ENCODE assay signal across 28 cellular contexts in the genomic region with DNA sequence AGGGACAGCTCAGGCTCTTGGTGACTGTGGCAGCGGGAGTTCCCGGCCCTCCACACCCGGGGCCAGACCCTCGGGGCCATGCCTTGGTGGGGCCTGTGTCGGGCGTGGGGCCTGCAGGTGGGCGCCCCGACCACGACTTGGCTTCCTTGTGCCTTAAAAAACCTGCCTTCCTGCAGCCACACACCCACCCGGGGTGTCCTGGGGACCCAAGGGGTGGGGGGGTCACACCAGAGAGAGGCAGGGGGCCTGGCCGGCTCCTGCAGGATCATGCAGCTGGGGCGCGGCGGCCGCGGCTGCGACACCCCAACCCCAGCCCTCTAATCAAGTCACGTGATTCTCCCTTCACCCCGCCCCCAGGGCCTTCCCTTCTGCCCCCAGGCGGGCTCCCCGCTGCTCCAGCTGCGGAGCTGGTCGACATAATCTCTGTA. TPM values are rescaled to one million over a fixed set of nuclear protein-coding genes. Genes with fewer than 3 reads are reported as not detected.
DNase-seq lines count a peak whose midpoint lies in the region; ATAC-seq, FAIRE-seq and TF ChIP-seq lines count a peak whose summit lies in the region.
"Had no signal": no experiment of that assay in that cellular context is flagged by ENCODE, and none has a peak within 500 bp of the region (broad histone marks: within the 10 kb centered on the region; RNA-seq: fewer than 3 reads in every experiment).

No MANE protein-coding gene starts in this region.

- 97% methylated on average over 12 of the region's 23 CpGs for WGBS in K562 (ENCODE audit: insufficient coverage, low coverage, missing lambda C conversion rate)

- no peak overlapping the region for H2AFZ ChIP-seq in HCT116 (ENCODE audit: low read depth, low read length, poor library complexity, severe bottlenecking)
- no peak overlapping the region for H2AFZ ChIP-seq in K562 (ENCODE audit: low read depth, low read length)
- H2AFZ ChIP-seq in neural cell (ENCODE audit: low read depth, low read length): no peak overlapping the region
- H2AFZ ChIP-seq: hepatocyte, parathyroid adenoma had no signal

- BruUV-seq in HCT116 (replicated peaks; lab: Mats Ljungman, UMichigan) (no TSS peak), K562 (replicated peaks; lab: Mats Ljungman, UMichigan) (no TSS peak)

- peak; percentile 14 for DNase-seq in AG08396 (ENCODE audit: low spot score)
- no peak for DNase-seq in HCT116 (ENCODE audit: low read depth, low spot score)
- DNase-seq in K562 (ENCODE audit: extremely low read depth in 1 of 4, low spot score in 3 of 4): peak in 2 of 4 experiments; percentile 36 to 40
- no peak for DNase-seq in NCI-H146 treated with DMSO at 0.1 percent for 48 hours (lab: John Stamatoyannopoulos, UW; ENCODE audit: unreplicated experiment)
- DNase-seq: activated CD4-positive, alpha-beta T cell treated with anti-CD3 and anti-CD28 coated beads, Interleukin-2, amount 10 ng/mL, durations not matched to agents 24 days and 14 days; activated CD8-positive, alpha-beta memory T cell treated with anti-CD3 and anti-CD28 coated beads, Interleukin-2, amount 50 U/mL, for 4 hours; activated effector memory CD4-positive, alpha-beta T cell treated with Interleukin-2 at 50 U/mL for 16 hours; DMS153; GF-D8; NCI-H1417 treated with DMSO at 0.1 percent for 48 hours; NCI-H526; SHP77; sigmoid colon; T-helper 1 cell had no signal

- no peak overlapping the region for H3K4me3 ChIP-seq in HCT116 (replicated peaks in 1 of 2; ENCODE audit: low read depth in 1 of 2, low read length in 2 of 2)
- H3K4me3 ChIP-seq in K562: no peak overlapping the region
- no peak overlapping the region for H3K4me3 ChIP-seq in neural cell (ENCODE audit: low read length)
- H3K4me3 ChIP-seq: hepatocyte, lung, sigmoid colon, suprapubic skin had no signal

- ATAC-seq in HCT116 (no peak), K562 (peak; percentile 9; the same call in 2 of the 3 replicates), HG03442 (IDR thresholded peaks at IDR 0.05; ENCODE audit: unreplicated experiment) (no peak), GM21717 (IDR thresholded peaks at IDR 0.05; ENCODE audit: unreplicated experiment) (no peak), HG03432 (IDR thresholded peaks at IDR 0.05; ENCODE audit: unreplicated experiment) (no peak)

- H3K36me3 ChIP-seq in HCT116 (ENCODE audit: control insufficient read depth in 1 of 2, insufficient read depth in 2 of 2, low read length in 2 of 2): peaks cover 38 to 52% of the 10 kb centered on the region in 2 experiments; a peak in 3 of 4 replicates
- H3K36me3 ChIP-seq in K562 (ENCODE audit: control insufficient read depth, insufficient read depth, low read length): peaks cover 91% of the 10 kb centered on the region
- no peaks in the 10 kb centered on the region for H3K36me3 ChIP-seq in neural cell (ENCODE audit: insufficient read depth, low read length)

- intact Hi-C loops in HCT116 (cut with micrococcal nuclease) (no loop called here), K562 (cut with micrococcal nuclease) (no loop called here)

- RAD21 ChIA-PET in HCT116 (lab: Charles Lee; ENCODE audit: low non-redundant PET in 1 of 2, low total read pairs in 2 of 2, uncharacterized antibody in 2 of 2, unreplicated experiment in 2 of 2): no interaction called here

- H3K27ac ChIP-seq in HCT116 (ENCODE audit: low read depth, low read length): 0 out of 2 replicates have a peak overlapping the region, but pooled peaks have one; percentile 3
- H3K27ac ChIP-seq in K562 (ENCODE audit: extremely low read depth, low read depth, low read length): no peak overlapping the region
- no peak overlapping the region for H3K27ac ChIP-seq in neural cell (ENCODE audit: low read length)
- H3K27ac ChIP-seq: epithelial cell of prostate, hepatocyte, parathyroid adenoma, sigmoid colon, suprapubic skin had no signal

- in situ Hi-C loops in K562 (cut with MboI): no loop called here

- H3K4me1 ChIP-seq in HCT116 (ENCODE audit: control insufficient read depth in 1 of 2, insufficient read depth in 2 of 2, low read length in 2 of 2) (no peaks in the 10 kb centered on the region), K562 (replicated peaks in 1 of 2; ENCODE audit: control insufficient read depth in 2 of 2, insufficient read depth in 2 of 2, low read length in 2 of 2) (peaks cover 0 to 44% of the 10 kb centered on the region in 2 experiments; a peak in 2 of 5 replicates)
- H3K4me1 ChIP-seq: parathyroid adenoma, sigmoid colon, suprapubic skin had no signal

- no peaks in the 10 kb centered on the region for H3K9me2 ChIP-seq in HCT116 (ENCODE audit: insufficient read depth)
- no peaks in the 10 kb centered on the region for H3K9me2 ChIP-seq in neural cell (ENCODE audit: insufficient read depth, low read length)

- POLR2A ChIA-PET in HCT116 (lab: Charles Lee) (no interaction called here), K562 (lab: Yijun Ruan, JAX) (interaction anchor here (1.2 to 3.0 kb wide), 3 partner anchors 8 to 12 kb away, joined by 3 to 20 read pairs (median 8); no protein-coding TSS in a partner anchor)

- no peaks in the 10 kb centered on the region for H3K27me3 ChIP-seq in HCT116 (ENCODE audit: insufficient read depth, low read length)
- no peaks in the 10 kb centered on the region for H3K27me3 ChIP-seq in K562 (ENCODE audit: control insufficient read depth in 2 of 2, insufficient read depth in 2 of 2, low read length in 2 of 2)
- H3K27me3 ChIP-seq in neural cell (ENCODE audit: insufficient read depth, low read depth, low read length): no peaks in the 10 kb centered on the region
- H3K27me3 ChIP-seq: hepatocyte, sigmoid colon, suprapubic skin had no signal

- CTCF ChIA-PET in HCT116 (lab: Charles Lee) (no interaction called here), K562 (lab: Yijun Ruan, JAX; ENCODE audit: low intra/inter-chr PET ratio) (no interaction called here)

- H4K20me1 ChIP-seq in HCT116 (ENCODE audit: insufficient read depth) (peaks cover 17% of the 10 kb centered on the region; the same call in 1 of the 2 replicates), K562 (replicated peaks; ENCODE audit: control insufficient read depth, insufficient read depth, low read length) (no peaks in the 10 kb centered on the region), neural cell (ENCODE audit: insufficient read depth) (peaks cover 11% of the 10 kb centered on the region)

- H3K4me2 ChIP-seq in HCT116 (ENCODE audit: low read length): no peak overlapping the region
- H3K4me2 ChIP-seq in K562 (ENCODE audit: insufficient read depth, low read length): no peak overlapping the region
- H3K4me2 ChIP-seq in neural cell (ENCODE audit: low read length): no peak overlapping the region
- H3K4me2 ChIP-seq: hepatocyte had no signal

- H3K79me2 ChIP-seq in HCT116 (ENCODE audit: insufficient read depth, low read length) (peaks cover 55% of the 10 kb centered on the region), K562 (ENCODE audit: control insufficient read depth, insufficient read depth, low read length) (peaks cover 31% of the 10 kb centered on the region), neural cell (replicated peaks; ENCODE audit: insufficient read depth, low read length) (no peaks in the 10 kb centered on the region)

- no peaks in the 10 kb centered on the region for H3K9me1 ChIP-seq in K562 (ENCODE audit: control insufficient read depth, insufficient read depth, low read length)

- H3K9ac ChIP-seq in HCT116 (ENCODE audit: low read length): no peak overlapping the region
- no peak overlapping the region for H3K9ac ChIP-seq in K562 (ENCODE audit: insufficient read depth in 1 of 2, low read depth in 2 of 2, low read length in 2 of 2)
- H3K9ac ChIP-seq in neural cell (ENCODE audit: low read length): no peak overlapping the region
- H3K9ac ChIP-seq: parathyroid adenoma had no signal

- TF ChIP-seq CTCF in HCT116 (IDR thresholded peaks at IDR 0.05 in 2 of 3, conservative IDR thresholded peaks at IDR 0.05 in 1 of 3; ENCODE audit: borderline replicate concordance in 1 of 3, insufficient read depth in 1 of 3, low read depth in 2 of 3, low read length in 2 of 3): no peak
- no peak for TF ChIP-seq CTCF in K562 (IDR thresholded peaks at IDR 0.05 in 2 of 3, conservative IDR thresholded peaks at IDR 0.05 in 1 of 3; ENCODE audit: insufficient read depth in 2 of 3, low read depth in 1 of 3, low read length in 3 of 3)
- no peak for TF ChIP-seq CTCF in neural cell (IDR thresholded peaks at IDR 0.05; ENCODE audit: poor library complexity, severe bottlenecking)

- TF ChIP-seq RAD21 in HCT116 (IDR thresholded peaks at IDR 0.05; ENCODE audit: low read depth) (no peak), K562 (CRISPR knock-in tag; conservative IDR thresholded peaks at IDR 0.05 in 1 of 2, IDR thresholded peaks at IDR 0.05 in 1 of 2) (no peak), neural cell (conservative IDR thresholded peaks at IDR 0.05) (no peak)

- TF ChIP-seq EP300 in K562 (IDR thresholded peaks at IDR 0.05; ENCODE audit: low read length) (no peak), neural cell (conservative IDR thresholded peaks at IDR 0.05; ENCODE audit: poor library complexity, severe bottlenecking) (no peak)

- H3F3A ChIP-seq in neural cell (ENCODE audit: insufficient read depth, low read length, poor library complexity, severe bottlenecking): no peaks in the 10 kb centered on the region

- H3K9me3 ChIP-seq in HCT116 (ENCODE audit: control insufficient read depth in 1 of 2, insufficient read depth in 1 of 2, low read depth in 1 of 2, low read length in 2 of 2): no peaks in the 10 kb centered on the region
- peaks cover 3% of the 10 kb centered on the region for H3K9me3 ChIP-seq in K562 (replicated peaks; ENCODE audit: control insufficient read depth, insufficient read depth, low read depth, low read length)
- no peaks in the 10 kb centered on the region for H3K9me3 ChIP-seq in neural cell (ENCODE audit: low read length)
- H3K9me3 ChIP-seq: sigmoid colon, suprapubic skin had no signal

- TF ChIP-seq POLR2A in HCT116 (IDR thresholded peaks at IDR 0.05; ENCODE audit: borderline replicate concordance, extremely low read depth, insufficient read depth, insufficient read length): no peak
- TF ChIP-seq POLR2A in K562 (conservative IDR thresholded peaks at IDR 0.05): 0 out of 2 replicates have a peak, but pooled peaks have one; percentile 24

- FAIRE-seq in K562 (lab: Jason Lieb, UNC): no peak
- FAIRE-seq: H54 had no signal

RNA-seq across cellular contexts. Expression of a gene that starts 10.7 kb away (rescaled TPM):
- total RNA-seq in HCT116 (2021; ENCODE audit: unreplicated experiment): 0.27 TPM
- 0.05 and 0.10 TPM in 2 replicates for polyA plus RNA-seq in HCT116 (2012)
- 6.7 and 37.1 TPM in 2 replicates for total RNA-seq in K562 (2011; cell fraction: chromatin; rRNA removed; ENCODE audit: low replicate concordance)
- 62.2 and 83.4 TPM in 2 replicates for total RNA-seq in K562 (2011; cell fraction: nucleolus; rRNA removed)
- 28.0 and 30.4 TPM in 2 replicates for total RNA-seq in K562 (2011; cell fraction: nucleoplasm; rRNA removed)
- total RNA-seq in K562 (2014; rRNA removed): 28.6 and 30.5 TPM in 2 replicates
- total RNA-seq in K562 (2014; rRNA removed; fragmentation: Illumina TruSeq; extraction: Trizol): 1.8 and 2.3 TPM in 2 replicates
- 8.6 and 10.1 TPM in 2 replicates for total RNA-seq in K562 (2015; rRNA removed; fragmentation: Illumina TruSeq; extraction: Trizol)
- 40.4 and 48.2 TPM in 2 replicates for total RNA-seq in K562 (2021)
- polyA plus RNA-seq in K562 (2011; rRNA removed): 12.8 and 19.0 TPM in 2 replicates
- polyA plus RNA-seq in K562 (2011; cell fraction: cytosol; rRNA removed): 25.3 and 82.8 TPM in 2 replicates
- polyA plus RNA-seq in K562 (2011; cell fraction: nucleus; rRNA removed): 24.4 and 43.1 TPM in 2 replicates
- polyA plus RNA-seq in K562 (2012): 23.2 and 35.5 TPM in 2 replicates
- 2.2 and 7.8 TPM in 2 replicates for polyA plus RNA-seq in K562 (2014; fragmentation: Illumina TruSeq; extraction: Trizol)
- polyA plus RNA-seq in K562 (2014; fragmentation: Nextera tagmentation; extraction: Ambion mirVana): under 1 TPM; 0.01 to 0.08 TPM
- polyA plus RNA-seq in K562 (2014; rRNA removed): 19.4 and 21.8 TPM in 2 replicates
- 9.9 and 23.4 TPM in 2 replicates for polyA minus RNA-seq in K562 (2011; rRNA and poly(A)+ RNA removed)
- polyA minus RNA-seq in K562 (2011; cell fraction: cytosol; rRNA and poly(A)+ RNA removed): 46.2 and 51.7 TPM in 2 replicates
- 7.9 and 8.1 TPM in 2 replicates for polyA minus RNA-seq in K562 (2011; cell fraction: nucleus; rRNA and poly(A)+ RNA removed)
- 239 and 275 TPM in 2 replicates for polyA plus RNA-seq in neural cell
- polyA minus RNA-seq in neural cell: 261 and 333 TPM in 2 replicates
- total RNA-seq: activated CD4-positive, alpha-beta T cell treated with anti-CD3 and anti-CD28 coated beads, Interleukin-2, amount 10 ng/mL, durations not matched to agents 24 days and 14 days; OCI-LY7; sigmoid colon; suprapubic skin had no signal
- polyA plus RNA-seq: CD14-positive monocyte had no signal

RNA-seq across cellular contexts. Expression of a gene that starts 13.8 kb away (rescaled TPM):
- total RNA-seq in HCT116 (2021; ENCODE audit: unreplicated experiment) (676 TPM), K562 (2014; rRNA removed) (237 and 443 TPM in 2 replicates), K562 (2014; rRNA removed; fragmentation: Illumina TruSeq; extraction: Trizol) (234 TPM in 2 replicates), K562 (2015; rRNA removed; fragmentation: Illumina TruSeq; extraction: Trizol) (183 and 187 TPM in 2 replicates), K562 (2021) (751 and 759 TPM in 2 replicates)
- 538 and 711 TPM in 2 replicates for polyA plus RNA-seq in HCT116 (2012)
- 327 and 692 TPM in 2 replicates for total RNA-seq in K562 (2011; cell fraction: chromatin; rRNA removed; ENCODE audit: low replicate concordance)
- 382 and 389 TPM in 2 replicates for total RNA-seq in K562 (2011; cell fraction: nucleolus; rRNA removed)
- 336 and 353 TPM in 2 replicates for total RNA-seq in K562 (2011; cell fraction: nucleoplasm; rRNA removed)
- polyA plus RNA-seq in K562 (2011; rRNA removed) (131 and 357 TPM in 2 replicates), K562 (2014; fragmentation: Illumina TruSeq; extraction: Trizol) (413 and 465 TPM in 2 replicates), K562 (2014; fragmentation: Nextera tagmentation; extraction: Ambion mirVana) (10 to 100 TPM; 14.0 to 18.1 TPM), K562 (2014; rRNA removed) (291 and 296 TPM in 2 replicates), neural cell (27.3 and 39.0 TPM in 2 replicates)
- polyA plus RNA-seq in K562 (2011; cell fraction: cytosol; rRNA removed): 138 and 245 TPM in 2 replicates
- 683 and 1,149 TPM in 2 replicates for polyA plus RNA-seq in K562 (2011; cell fraction: nucleus; rRNA removed)
- polyA plus RNA-seq in K562 (2012): 757 and 849 TPM in 2 replicates
- 127 and 175 TPM in 2 replicates for polyA minus RNA-seq in K562 (2011; rRNA and poly(A)+ RNA removed)
- polyA minus RNA-seq in K562 (2011; cell fraction: cytosol; rRNA and poly(A)+ RNA removed): 353 and 383 TPM in 2 replicates
- 242 and 246 TPM in 2 replicates for polyA minus RNA-seq in K562 (2011; cell fraction: nucleus; rRNA and poly(A)+ RNA removed)
- 33.3 and 36.5 TPM in 2 replicates for polyA minus RNA-seq in neural cell

RNA-seq across cellular contexts. Expression of a gene that starts 16.6 kb away (rescaled TPM):
- not detected for total RNA-seq in HCT116 (2021; ENCODE audit: unreplicated experiment)
- polyA plus RNA-seq in HCT116 (2012): 0.05 and 0.10 TPM in 2 replicates
- 3.4 and 6.7 TPM in 2 replicates for total RNA-seq in K562 (2011; cell fraction: chromatin; rRNA removed; ENCODE audit: low replicate concordance)
- total RNA-seq in K562 (2011; cell fraction: nucleolus; rRNA removed): 4.3 and 4.6 TPM in 2 replicates
- total RNA-seq in K562 (2011; cell fraction: nucleoplasm; rRNA removed): 3.1 and 6.0 TPM in 2 replicates
- total RNA-seq in K562 (2014; rRNA removed): 0.33 and 0.73 TPM in 2 replicates
- total RNA-seq in K562 (2014; rRNA removed; fragmentation: Illumina TruSeq; extraction: Trizol): not detected in 2 replicates
- total RNA-seq in K562 (2015; rRNA removed; fragmentation: Illumina TruSeq; extraction: Trizol): 0.19 and 0.29 TPM in 2 replicates
- total RNA-seq in K562 (2021): 1.4 and 1.7 TPM in 2 replicates
- polyA plus RNA-seq in K562 (2011; rRNA removed): 0.39 and 0.87 TPM in 2 replicates
- 0.60 and 0.94 TPM in 2 replicates for polyA plus RNA-seq in K562 (2011; cell fraction: cytosol; rRNA removed)
- polyA plus RNA-seq in K562 (2011; cell fraction: nucleus; rRNA removed): 6.4 and 9.5 TPM in 2 replicates
- 1.5 and 9.7 TPM in 2 replicates for polyA plus RNA-seq in K562 (2012)
- polyA plus RNA-seq in K562 (2014; fragmentation: Illumina TruSeq; extraction: Trizol): 0.45 and 0.51 TPM in 2 replicates
- not detected for polyA plus RNA-seq in K562 (2014; fragmentation: Nextera tagmentation; extraction: Ambion mirVana)
- 1.9 and 3.3 TPM in 2 replicates for polyA plus RNA-seq in K562 (2014; rRNA removed)
- polyA minus RNA-seq in K562 (2011; rRNA and poly(A)+ RNA removed): not detected in 2 replicates
- polyA minus RNA-seq in K562 (2011; cell fraction: cytosol; rRNA and poly(A)+ RNA removed): 1.1 TPM in 1 of 2 replicates, not detected in the other
- 0.78 and 0.81 TPM in 2 replicates for polyA minus RNA-seq in K562 (2011; cell fraction: nucleus; rRNA and poly(A)+ RNA removed)
- polyA plus RNA-seq in neural cell: 1.0 and 1.1 TPM in 2 replicates
- polyA minus RNA-seq in neural cell: not detected in 2 replicates
- total RNA-seq: activated CD4-positive, alpha-beta T cell treated with anti-CD3 and anti-CD28 coated beads, Interleukin-2, amount 10 ng/mL, durations not matched to agents 24 days and 14 days; fibroblast of villous mesenchyme; hepatocyte; M059J; OCI-LY7 had no signal

RNA-seq across cellular contexts. Expression of a gene that starts 29.8 kb away (rescaled TPM):
- 2.7 TPM for total RNA-seq in HCT116 (2021; ENCODE audit: unreplicated experiment)
- 4.0 and 4.5 TPM in 2 replicates for polyA plus RNA-seq in HCT116 (2012)
- total RNA-seq in K562 (2011; cell fraction: chromatin; rRNA removed; ENCODE audit: low replicate concordance): not detected in 2 replicates
- 0.50 TPM in 1 of 2 replicates, not detected in the other for total RNA-seq in K562 (2011; cell fraction: nucleolus; rRNA removed)
- total RNA-seq in K562 (2011; cell fraction: nucleoplasm; rRNA removed): 0.37 TPM in 1 of 2 replicates, not detected in the other
- 0.14 and 0.69 TPM in 2 replicates for total RNA-seq in K562 (2014; rRNA removed)
- 0.19 TPM in 1 of 2 replicates, not detected in the other for total RNA-seq in K562 (2014; rRNA removed; fragmentation: Illumina TruSeq; extraction: Trizol)
- 0.36 and 0.41 TPM in 2 replicates for total RNA-seq in K562 (2015; rRNA removed; fragmentation: Illumina TruSeq; extraction: Trizol)
- 0.60 and 0.86 TPM in 2 replicates for total RNA-seq in K562 (2021)
- polyA plus RNA-seq in K562 (2011; rRNA removed): 0.60 and 1.4 TPM in 2 replicates
- polyA plus RNA-seq in K562 (2011; cell fraction: cytosol; rRNA removed): 3.3 and 5.8 TPM in 2 replicates
- 1.3 and 1.6 TPM in 2 replicates for polyA plus RNA-seq in K562 (2011; cell fraction: nucleus; rRNA removed)
- polyA plus RNA-seq in K562 (2012): 0.55 and 1.3 TPM in 2 replicates
- 0.25 and 0.43 TPM in 2 replicates for polyA plus RNA-seq in K562 (2014; fragmentation: Illumina TruSeq; extraction: Trizol)
- not detected for polyA plus RNA-seq in K562 (2014; fragmentation: Nextera tagmentation; extraction: Ambion mirVana)
- polyA plus RNA-seq in K562 (2014; rRNA removed): 0.50 TPM in 1 of 2 replicates, not detected in the other
- not detected in 2 replicates for polyA minus RNA-seq in K562 (2011; rRNA and poly(A)+ RNA removed)
- polyA minus RNA-seq in K562 (2011; cell fraction: cytosol; rRNA and poly(A)+ RNA removed): 1.4 TPM in 1 of 2 replicates, not detected in the other
- not detected in 2 replicates for polyA minus RNA-seq in K562 (2011; cell fraction: nucleus; rRNA and poly(A)+ RNA removed)
- polyA plus RNA-seq in neural cell: 0.54 TPM in 1 of 2 replicates, not detected in the other
- not detected in 2 replicates for polyA minus RNA-seq in neural cell
- total RNA-seq: activated CD4-positive, alpha-beta T cell treated with anti-CD3 and anti-CD28 coated beads, Interleukin-2, amount 10 ng/mL, durations not matched to agents 24 days and 14 days; fibroblast of villous mesenchyme; hepatocyte; M059J; OCI-LY7; sigmoid colon; suprapubic skin had no signal
- polyA plus RNA-seq: CD14-positive monocyte, hepatocyte, sigmoid colon had no signal

RNA-seq across cellular contexts. Expression of a gene that starts 41.1 kb away (rescaled TPM):
- not detected for total RNA-seq in HCT116 (2021; ENCODE audit: unreplicated experiment)
- polyA plus RNA-seq in HCT116 (2012): not detected in 2 replicates
- not detected in 2 replicates for total RNA-seq in K562 (2011; cell fraction: chromatin; rRNA removed; ENCODE audit: low replicate concordance)
- total RNA-seq in K562 (2011; cell fraction: nucleolus; rRNA removed): not detected in 2 replicates
- total RNA-seq in K562 (2011; cell fraction: nucleoplasm; rRNA removed): not detected in 2 replicates
- 0.37 TPM in 1 of 2 replicates, not detected in the other for total RNA-seq in K562 (2014; rRNA removed)
- not detected in 2 replicates for total RNA-seq in K562 (2014; rRNA removed; fragmentation: Illumina TruSeq; extraction: Trizol)
- total RNA-seq in K562 (2015; rRNA removed; fragmentation: Illumina TruSeq; extraction: Trizol): not detected in 2 replicates
- not detected in 2 replicates for total RNA-seq in K562 (2021)
- not detected in 2 replicates for polyA plus RNA-seq in K562 (2011; rRNA removed)
- polyA plus RNA-seq in K562 (2011; cell fraction: cytosol; rRNA removed): not detected in 2 replicates
- polyA plus RNA-seq in K562 (2011; cell fraction: nucleus; rRNA removed): not detected in 2 replicates
- not detected in 2 replicates for polyA plus RNA-seq in K562 (2012)
- not detected in 2 replicates for polyA plus RNA-seq in K562 (2014; fragmentation: Illumina TruSeq; extraction: Trizol)
- polyA plus RNA-seq in K562 (2014; fragmentation: Nextera tagmentation; extraction: Ambion mirVana): not detected
- not detected in 2 replicates for polyA plus RNA-seq in K562 (2014; rRNA removed)
- not detected in 2 replicates for polyA minus RNA-seq in K562 (2011; rRNA and poly(A)+ RNA removed)
- not detected in 2 replicates for polyA minus RNA-seq in K562 (2011; cell fraction: cytosol; rRNA and poly(A)+ RNA removed)
- polyA minus RNA-seq in K562 (2011; cell fraction: nucleus; rRNA and poly(A)+ RNA removed): not detected in 2 replicates
- not detected in 2 replicates for polyA plus RNA-seq in neural cell
- polyA minus RNA-seq in neural cell: not detected in 2 replicates
- total RNA-seq: activated CD4-positive, alpha-beta T cell treated with anti-CD3 and anti-CD28 coated beads, Interleukin-2, amount 10 ng/mL, durations not matched to agents 24 days and 14 days; fibroblast of villous mesenchyme; M059J; OCI-LY7 had no signal
